ENCODE assay signal across 20 cellular contexts in genomic region chr6:52125139-52125538, GRCh38. TPM values are rescaled to one million over a fixed set of nuclear protein-coding genes. Genes with fewer than 3 reads are reported as not detected.
"Had no signal": no experiment of that assay in that cellular context is flagged by ENCODE, and none has a peak within 500 bp of the region (broad histone marks: within the 10 kb centered on the region; RNA-seq: fewer than 3 reads in every experiment).

No MANE protein-coding gene starts in this region.

- ATAC-seq: activated CD8-positive, alpha-beta memory T cell treated with anti-CD3 and anti-CD28 coated beads, Interleukin-2, amount 10 ng/mL, durations not matched to agents 7 days and 5 days; foreskin keratinocyte; lower lobe of right lung; natural killer cell treated with Interleukin-12 subunit alpha and Interleukin-12 subunit beta and Interleukin-15 and Interleukin-18, amount 100 ng/mL, for 72 hours; stimulated activated effector memory CD8-positive, alpha-beta T cell treated with anti-CD3 and anti-CD28 coated beads, Interleukin-12 subunit alpha, Interleukin-12 subunit beta, amount 100 ng/mL, for 72 hours; WTC11 had no signal

- H3K27me3 ChIP-seq: right atrium auricular region had no signal

- DNase-seq: activated CD4-positive, alpha-beta memory T cell treated with anti-CD3 and anti-CD28 coated beads, Interleukin-2, amount 10 ng/mL, durations not matched to agents 7 days and 5 days; activated CD4-positive, alpha-beta T cell treated with anti-CD3 and anti-CD28 coated beads for 4 hours; activated CD8-positive, alpha-beta memory T cell treated with anti-CD3 and anti-CD28 coated beads, Interleukin-2, amount 10 ng/mL, durations not matched to agents 7 days and 5 days; activated naive CD4-positive, alpha-beta T cell; activated naive CD8-positive, alpha-beta T cell treated with anti-CD3 and anti-CD28 coated beads, Interleukin-2, amount 10 ng/mL, durations not matched to agents 7 days and 5 days; caudate nucleus; foreskin keratinocyte; lower lobe of right lung; nucleus accumbens; posterior cingulate gyrus; stimulated activated CD4-positive, alpha-beta T cell treated with anti-CD3 and anti-CD28 coated beads, Interleukin-4, amount 100 ng/mL, for 24 hours had no signal

- H3K36me3 ChIP-seq: lower lobe of right lung, right atrium auricular region had no signal

- H3K9me3 ChIP-seq: lower lobe of right lung, right atrium auricular region had no signal

- H3K4me1 ChIP-seq: foreskin keratinocyte, lower lobe of right lung, right atrium auricular region had no signal

- H3K4me3 ChIP-seq: lower lobe of right lung, right atrium auricular region, SK-N-MC, skin epidermis had no signal

- H3K27ac ChIP-seq: foreskin keratinocyte, lower lobe of right lung, right atrium auricular region, SK-N-MC, skin epidermis had no signal

RNA-seq across cellular contexts. Expression of gene PKHD1, which starts 37.7 kb away (rescaled TPM):
- total RNA-seq: activated CD4-positive, alpha-beta memory T cell treated with anti-CD3 and anti-CD28 coated beads, Interleukin-2, amount 10 ng/mL, durations not matched to agents 7 days and 5 days; activated CD8-positive, alpha-beta memory T cell treated with anti-CD3 and anti-CD28 coated beads, Interleukin-2, amount 10 ng/mL, durations not matched to agents 7 days and 5 days; activated naive CD8-positive, alpha-beta T cell treated with anti-CD3 and anti-CD28 coated beads, Interleukin-2, amount 10 ng/mL, durations not matched to agents 7 days and 5 days; dermis microvascular lymphatic vessel endothelial cell; fibroblast of lung; foreskin keratinocyte; natural killer cell treated with Interleukin-12 subunit alpha and Interleukin-12 subunit beta and Interleukin-15 and Interleukin-18, amount 100 ng/mL, for 72 hours; right atrium auricular region; T-helper 2 cell treated with Interferon-gamma antibody and Interleukin-4, amounts not matched to agents 100 ng/mL and 5 ng/mL, for 36 hours had no signal
- polyA plus RNA-seq: fibroblast of lung, foreskin keratinocyte had no signal
